7 cellular contexts compared by ENCODE assay signal in the genomic region with DNA sequence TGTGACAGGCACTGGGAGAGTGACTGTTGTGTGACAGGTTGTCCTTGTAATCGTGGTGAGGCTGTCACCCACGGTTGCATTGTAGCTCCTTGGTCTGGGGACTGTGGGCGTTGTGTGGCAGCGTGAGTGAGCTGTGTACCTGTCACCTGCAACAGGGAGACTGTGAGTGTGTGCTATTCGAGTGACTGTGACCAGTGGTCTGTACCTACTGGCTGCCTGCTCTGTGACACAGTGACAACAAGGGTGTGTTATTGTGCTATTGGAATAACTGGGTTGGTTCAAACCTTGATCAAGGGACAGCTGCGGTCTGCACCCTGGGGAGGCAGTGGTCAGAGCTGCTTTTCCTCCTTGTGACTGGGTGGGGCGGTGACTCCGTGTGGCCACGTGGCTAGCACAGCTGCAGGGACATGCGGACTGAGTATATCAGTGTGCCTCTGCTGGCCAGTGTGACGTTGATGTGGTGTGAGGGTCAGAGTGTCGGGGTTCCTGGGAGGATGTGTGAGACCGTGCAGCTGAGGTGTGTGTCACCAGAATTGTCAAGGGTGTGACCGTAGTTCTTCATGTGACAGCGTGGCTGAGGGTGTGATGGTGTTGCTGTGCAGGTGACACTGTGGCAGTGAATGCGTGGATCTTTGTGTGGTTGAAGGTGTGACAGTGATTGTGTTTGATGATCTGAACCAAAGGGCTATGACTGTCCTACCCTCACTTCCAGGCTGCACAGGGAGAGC. TPM values are rescaled to one million over a fixed set of nuclear protein-coding genes. Genes with fewer than 3 reads are reported as not detected.
DNase-seq lines count a peak whose midpoint lies in the region; ATAC-seq and TF ChIP-seq lines count a peak whose summit lies in the region.

No MANE protein-coding gene starts in this region.

- H4K8ac ChIP-seq in H9 (replicated peaks; ENCODE audit: insufficient read length, low read depth, low read length): no peak overlapping the region

- H2AFZ ChIP-seq in H9 (ENCODE audit: low read length): no peak overlapping the region

- no peak overlapping the region for H2BK12ac ChIP-seq in H9 (ENCODE audit: insufficient read length, low read depth, low read length)

- H2BK20ac ChIP-seq in H9 (ENCODE audit: low read depth, low read length, poor library complexity, severe bottlenecking): no peak overlapping the region

- no peak overlapping the region; a peak in 1 of 7 replicates for H3K27ac Mint-ChIP-seq in H9
- H3K27ac Mint-ChIP-seq in stimulated activated naive B cell treated with anti-CD40 and anti-IgM and Interleukin-4, amounts not matched to agents 10 μg/mL and 1 μg/mL and 100 μg/mL, for 72 hours: no peak overlapping the region

- no peaks in the 10 kb centered on the region for H3K36me3 Mint-ChIP-seq in H9 (ENCODE audit: insufficient read depth in 1 of 3, low read depth in 3 of 3)
- H3K36me3 Mint-ChIP-seq in stimulated activated naive B cell treated with anti-CD40 and anti-IgM and Interleukin-4, amounts not matched to agents 10 μg/mL and 1 μg/mL and 100 μg/mL, for 72 hours: no peaks in the 10 kb centered on the region

- H3K4me2 ChIP-seq in H9 (ENCODE audit: insufficient read depth, insufficient read length, low read length): no peak overlapping the region

- no peak overlapping the region for H3K56ac ChIP-seq in H9 (ENCODE audit: insufficient read length, low read depth, low read length)

- WGBS in H9 (ENCODE audit: extremely low coverage, insufficient read length, low lambda C conversion rate): no CpG with 5 or more reads among the region's 16 CpGs

- no peaks in the 10 kb centered on the region for H3K36me3 ChIP-seq in iPS-15b (ENCODE audit: control insufficient read depth, insufficient read depth, low read length)

- no peak overlapping the region for H2AK5ac ChIP-seq in H9 (ENCODE audit: insufficient read length, low read length)

- no peaks in the 10 kb centered on the region for H3K79me1 ChIP-seq in H9 (ENCODE audit: insufficient read depth, low read depth, low read length, poor library complexity, severe bottlenecking)

- H3K27ac ChIP-seq in H9 (ENCODE audit: insufficient read length, low read depth, low read length): no peak overlapping the region

- no peak overlapping the region for H2BK15ac ChIP-seq in H9 (ENCODE audit: low read depth, low read length)

- H3K4me1 ChIP-seq in H9 (ENCODE audit: insufficient read depth, low read length) (no peaks in the 10 kb centered on the region), iPS-15b (ENCODE audit: control insufficient read depth, insufficient read depth, low read length) (peaks cover 2% of the 10 kb centered on the region)

- H3T11ph ChIP-seq in H9 (ENCODE audit: low read length): no peak overlapping the region

- H3K9me3 ChIP-seq in H9 (ENCODE audit: control insufficient read depth, low read depth, low read length) (no peaks in the 10 kb centered on the region), iPS-15b (ENCODE audit: control insufficient read depth, insufficient read depth, low read length) (no peaks in the 10 kb centered on the region)

- H3K18ac ChIP-seq in H9 (ENCODE audit: insufficient read length, low read depth, low read length): no peak overlapping the region

- no peak overlapping the region for H2BK5ac ChIP-seq in H9 (ENCODE audit: insufficient read length, low read length)

- TF ChIP-seq CTCF in H9 (conservative IDR thresholded peaks at IDR 0.05): no peak

- no peak overlapping the region for H4K91ac ChIP-seq in H9 (ENCODE audit: insufficient read length, low read depth, low read length)

- no peaks in the 10 kb centered on the region for H4K20me1 ChIP-seq in H9 (ENCODE audit: control insufficient read depth, insufficient read depth, insufficient read length)

- peak overlapping the region; percentile 8 for H3K4me3 ChIP-seq in iPS-15b (ENCODE audit: low read depth, low read length)

- peak overlapping the region in 1 of 2 experiments; percentile 50; a peak in 1 of 5 replicates for H3K4me3 Mint-ChIP-seq in H9
- H3K4me3 Mint-ChIP-seq in stimulated activated naive B cell treated with anti-CD40 and anti-IgM and Interleukin-4, amounts not matched to agents 10 μg/mL and 1 μg/mL and 100 μg/mL, for 72 hours: no peak overlapping the region

- no peak overlapping the region for H3K23ac ChIP-seq in H9 (ENCODE audit: insufficient read length, low read depth, low read length)

- DNase-seq in H9: peak; percentile 33
- peak; percentile 93 for DNase-seq in SW480 (ENCODE audit: low spot score)
- peak; percentile 21 for DNase-seq in stimulated activated naive B cell treated with anti-CD40 and anti-IgM and Interleukin-4, amounts not matched to agents 10 μg/mL and 1 μg/mL and 100 μg/mL, for 72 hours
- no peak for DNase-seq in activated CD8-positive, alpha-beta memory T cell treated with anti-CD3 and anti-CD28 coated beads, Interleukin-2, amount 50 U/mL, for 4 hours
- DNase-seq in NCI-H1105 treated with DMSO at 0.1 percent for 48 hours (lab: John Stamatoyannopoulos, UW): no peak
- DNase-seq in DMS 273 treated with DMSO at 0.1 percent for 48 hours (lab: John Stamatoyannopoulos, UW): no peak

- no peaks in the 10 kb centered on the region; the same call in none of the 2 replicates for H3K27me3 Mint-ChIP-seq in H9 (ENCODE audit: low read depth)
- peaks cover 5 to 6% of the 10 kb centered on the region in 2 donors for H3K27me3 Mint-ChIP-seq in stimulated activated naive B cell treated with anti-CD40 and anti-IgM and Interleukin-4, amounts not matched to agents 10 μg/mL and 1 μg/mL and 100 μg/mL, for 72 hours

- ATAC-seq in stimulated activated naive B cell treated with anti-CD40 and anti-IgM and Interleukin-4, amounts not matched to agents 10 μg/mL and 1 μg/mL and 100 μg/mL, for 72 hours (replicated peaks): peak; percentile 64 to 65

- H3K4me1 Mint-ChIP-seq in H9: peaks cover 6 to 9% of the 10 kb centered on the region in 2 experiments
- peaks cover 1 to 9% of the 10 kb centered on the region in 2 donors for H3K4me1 Mint-ChIP-seq in stimulated activated naive B cell treated with anti-CD40 and anti-IgM and Interleukin-4, amounts not matched to agents 10 μg/mL and 1 μg/mL and 100 μg/mL, for 72 hours

- H3K4ac ChIP-seq in H9 (ENCODE audit: low read depth, low read length): no peak overlapping the region

- H3K27me3 ChIP-seq in H9 (ENCODE audit: insufficient read depth, low read length) (peaks cover 6% of the 10 kb centered on the region; the same call in 1 of the 2 replicates), iPS-15b (ENCODE audit: control insufficient read depth, insufficient read depth, low read length) (peaks cover 64% of the 10 kb centered on the region)

- no peaks in the 10 kb centered on the region for H3K23me2 ChIP-seq in H9 (ENCODE audit: insufficient read length, low read depth, low read length, poor library complexity, severe bottlenecking)

- H3K9me3 Mint-ChIP-seq in H9: no peaks in the 10 kb centered on the region; a peak in 1 of 5 replicates
- no peaks in the 10 kb centered on the region for H3K9me3 Mint-ChIP-seq in stimulated activated naive B cell treated with anti-CD40 and anti-IgM and Interleukin-4, amounts not matched to agents 10 μg/mL and 1 μg/mL and 100 μg/mL, for 72 hours

- no peak overlapping the region for H4K5ac ChIP-seq in H9 (ENCODE audit: insufficient read length, low read depth, low read length)

- no peak overlapping the region for H3K9ac ChIP-seq in H9 (ENCODE audit: extremely low read depth, insufficient read length, low read length)
- H3K9ac ChIP-seq in iPS-15b (ENCODE audit: low read depth, low read length): no peak overlapping the region

- H3K14ac ChIP-seq in H9 (ENCODE audit: insufficient read depth, low read length): no peak overlapping the region

- no peaks in the 10 kb centered on the region for H3K79me2 ChIP-seq in H9 (ENCODE audit: insufficient read depth, low read length)

- H2BK120ac ChIP-seq in H9 (ENCODE audit: low read depth, low read length, poor library complexity, severe bottlenecking): no peak overlapping the region

RNA-seq across cellular contexts. Expression of a gene that starts 10.1 kb away (rescaled TPM):
- 0.20 and 0.31 TPM in 2 replicates for total RNA-seq in H9 (2021)

RNA-seq across cellular contexts. Expression of a gene that starts 15.8 kb away (rescaled TPM):
- total RNA-seq in H9 (2021): 0.11 and 0.13 TPM in 2 replicates

RNA-seq across cellular contexts. Expression of a gene that starts 28.2 kb away (rescaled TPM):
- 44.5 and 45.6 TPM in 2 replicates for total RNA-seq in H9 (2021)

RNA-seq across cellular contexts. Expression of a gene that starts 39.6 kb away (rescaled TPM):
- total RNA-seq in H9 (2021): 62.2 and 67.0 TPM in 2 replicates

RNA-seq across cellular contexts. Expression of a gene that starts 46.8 kb away (rescaled TPM):
- total RNA-seq in H9 (2021): 887 and 938 TPM in 2 replicates

Comparison
In these comparisons a context has a peak if more than half of its experiments do, and no peak if none do; other contexts are left out.
1. DNase-seq: peak in H9 (single experiment), SW480 (single experiment) and stimulated activated naive B cell treated with anti-CD40 and anti-IgM and Interleukin-4, amounts not matched to agents 10 μg/mL and 1 μg/mL and 100 μg/mL, for 72 hours (single experiment); none in activated CD8-positive, alpha-beta memory T cell treated with anti-CD3 and anti-CD28 coated beads, Interleukin-2, amount 50 U/mL, for 4 hours (single experiment), NCI-H1105 treated with DMSO at 0.1 percent for 48 hours (single experiment) and DMS 273 treated with DMSO at 0.1 percent for 48 hours (single experiment).